In the genomic region with DNA sequence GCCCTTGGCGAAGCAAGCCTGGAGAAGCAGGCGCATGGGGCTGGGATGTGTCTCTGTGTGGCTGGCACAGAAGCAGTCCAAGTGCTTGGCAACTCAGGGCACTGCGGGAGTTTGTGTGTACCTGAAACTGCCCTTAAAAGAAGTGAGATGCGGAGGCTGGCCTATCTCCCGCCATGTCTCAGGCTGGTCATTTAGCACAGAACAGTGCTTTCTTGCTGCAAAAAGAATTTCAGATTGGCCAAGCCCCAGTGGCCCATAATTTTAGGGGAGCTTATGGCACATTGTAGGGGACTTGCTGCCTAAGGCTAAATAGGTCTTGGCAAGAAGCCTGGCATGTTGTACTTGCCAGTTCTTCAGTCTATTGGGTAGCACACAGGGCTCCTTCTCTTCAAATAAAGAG, we compare ENCODE assay signal across 24 cellular contexts. TPM values are rescaled to one million over a fixed set of nuclear protein-coding genes. Genes with fewer than 3 reads are reported as not detected.
A peak's percentile ranks its signal among the peaks of the same experiment; 100 is the strongest.
DNase-seq lines count a peak whose midpoint lies in the region; ATAC-seq and TF ChIP-seq lines count a peak whose summit lies in the region.
"Had no signal": no experiment of that assay in that cellular context is flagged by ENCODE, and none has a peak within 500 bp of the region (broad histone marks: within the 10 kb centered on the region; RNA-seq: fewer than 3 reads in every experiment).

No MANE protein-coding gene starts in this region.

- peaks cover 0 to 14% (median 2%) of the 10 kb centered on the region in 12 donors for H3K4me1 ChIP-seq in heart left ventricle
- H3K4me1 ChIP-seq in upper lobe of right lung, result peaks cover 22% of the 10 kb centered on the region

- H3K4me3 ChIP-seq in heart left ventricle (no peak overlapping the region), upper lobe of right lung (no peak overlapping the region)
- H3K4me3 ChIP-seq: GM23248, spleen, tibial artery had no signal

- TF ChIP-seq POLR2A in heart left ventricle (IDR thresholded peaks at IDR 0.05), result no peak

- H3K36me3 ChIP-seq in heart left ventricle, result no peaks in the 10 kb centered on the region
- H3K36me3 ChIP-seq in upper lobe of right lung, result no peaks in the 10 kb centered on the region
- H3K36me3 ChIP-seq: brain microvascular endothelial cell, spleen, tibial artery had no signal

- intact Hi-C loops in heart left ventricle (cut with DNase I) (no loop called here), left cardiac atrium (cut with DNase I) (no loop called here), upper lobe of right lung (cut with DNase I) (no loop called here)

- no peak overlapping the region for H3K27ac ChIP-seq in heart left ventricle
- peak overlapping the region; percentile 100 for H3K27ac ChIP-seq in VCaP
- no peak overlapping the region for H3K27ac ChIP-seq in upper lobe of right lung
- H3K27ac ChIP-seq: brain microvascular endothelial cell, GM23248, spleen, tibial artery had no signal

- no peaks in the 10 kb centered on the region for H3K9me3 ChIP-seq in heart left ventricle
- no peaks in the 10 kb centered on the region for H3K9me3 ChIP-seq in upper lobe of right lung
- H3K9me3 ChIP-seq: spleen, tibial artery had no signal

- TF ChIP-seq CTCF in heart left ventricle (IDR thresholded peaks at IDR 0.05) (no peak), VCaP (conservative IDR thresholded peaks at IDR 0.05) (no peak), upper lobe of right lung (IDR thresholded peaks at IDR 0.05) (no peak)

- H3K27me3 ChIP-seq in heart left ventricle (no peaks in the 10 kb centered on the region), upper lobe of right lung (no peaks in the 10 kb centered on the region)
- H3K27me3 ChIP-seq: brain microvascular endothelial cell had no signal

- peak; percentile 55 to 71 (median 66) for ATAC-seq in heart left ventricle
- no peak for ATAC-seq in left cardiac atrium
- no peak for ATAC-seq in upper lobe of right lung
- ATAC-seq in HG03457 (IDR thresholded peaks at IDR 0.05; ENCODE audit: unreplicated experiment), result no peak
- ATAC-seq: activated CD8-positive, alpha-beta T cell treated with anti-CD3 and anti-CD28 coated beads, Interleukin-2, amount 10 ng/mL, durations not matched to agents 7 days and 5 days; activated T-cell treated with anti-CD3 and anti-CD28 coated beads, Interleukin-2, amount 50 U/mL, for 72 hours; CD8-positive, alpha-beta T cell; HepG2 had no signal

- WGBS in heart left ventricle, 4 donors, result 71 to 79% (median 75%) methylated on average over 5 of the region's 5 CpGs

- DNase-seq in heart left ventricle (peak in 2 of 5 donors; percentile 29 to 46), left cardiac atrium (no peak), medulla oblongata (ENCODE audit: extremely low spot score) (peak; percentile 82), upper lobe of right lung (peak; percentile 63), D341Med (ENCODE audit: low spot score) (no peak), RPMI8226 (no peak)
- DNase-seq: activated CD8-positive, alpha-beta T cell treated with anti-CD3 and anti-CD28 coated beads, Interleukin-2, amount 10 ng/mL, durations not matched to agents 7 days and 5 days; activated naive CD8-positive, alpha-beta T cell treated with anti-CD3 and anti-CD28 coated beads, Interleukin-2, amount 10 ng/mL, durations not matched to agents 7 days and 5 days; activated T-cell treated with anti-CD3 and anti-CD28 coated beads, Interleukin-2, amount 50 U/mL, for 72 hours; brain microvascular endothelial cell; CD8-positive, alpha-beta T cell; GM23248; MM.1S; naive B cell; NCI-H1930; NCI-H510A treated with DMSO at 0.1 percent for 48 hours; SIG-M5; spleen; tibial artery had no signal

RNA-seq across cellular contexts. Expression of a gene that starts 16.4 kb away (rescaled TPM):
- total RNA-seq in heart left ventricle, result 1 to 10 TPM in 2 of 9 donors, under 1 TPM in 7; 0.19 to 1.9 (median 0.71) TPM
- polyA plus RNA-seq in heart left ventricle, result under 1 TPM; 0.26 to 0.50 TPM
- under 1 TPM; 0.65 to 0.82 TPM for total RNA-seq in left cardiac atrium
- total RNA-seq in upper lobe of right lung, result 36.4 TPM
- total RNA-seq: activated CD8-positive, alpha-beta T cell treated with anti-CD3 and anti-CD28 coated beads, Interleukin-2, amount 10 ng/mL, durations not matched to agents 7 days and 5 days; activated naive CD8-positive, alpha-beta T cell treated with anti-CD3 and anti-CD28 coated beads, Interleukin-2, amount 10 ng/mL, durations not matched to agents 7 days and 5 days; activated T-cell treated with anti-CD3 and anti-CD28 coated beads, Interleukin-2, amount 50 U/mL, for 72 hours; CD8-positive, alpha-beta T cell; GM23248; pulmonary artery endothelial cell; T-helper 1 cell treated with Interleukin-12 subunit alpha and Interleukin-12 subunit beta and Interleukin-4 antibody, amounts not matched to agents 30 ng/mL and 1 ng/mL, for 36 hours had no signal
- polyA plus RNA-seq: GM23248 had no signal

Comparison
In these comparisons a context has a peak if more than half of its experiments do, and no peak if none do; other contexts are left out.
1. ATAC-seq: peak in heart left ventricle (4 of 4); none in left cardiac atrium (0 of 2), upper lobe of right lung (single experiment) and HG03457 (single experiment).
2. DNase-seq: peak in medulla oblongata (single experiment) and upper lobe of right lung (single experiment); none in left cardiac atrium (single experiment), D341Med (single experiment) and RPMI8226 (single experiment).
3. RNA of a gene that starts 16.4 kb away (total RNA-seq): 36.4 TPM in upper lobe of right lung (single experiment); 0.65 to 0.82 TPM in left cardiac atrium and 0.19 to 1.9 TPM in heart left ventricle; every median in the first group is over 10 times any median in the second.